In the genomic region with DNA sequence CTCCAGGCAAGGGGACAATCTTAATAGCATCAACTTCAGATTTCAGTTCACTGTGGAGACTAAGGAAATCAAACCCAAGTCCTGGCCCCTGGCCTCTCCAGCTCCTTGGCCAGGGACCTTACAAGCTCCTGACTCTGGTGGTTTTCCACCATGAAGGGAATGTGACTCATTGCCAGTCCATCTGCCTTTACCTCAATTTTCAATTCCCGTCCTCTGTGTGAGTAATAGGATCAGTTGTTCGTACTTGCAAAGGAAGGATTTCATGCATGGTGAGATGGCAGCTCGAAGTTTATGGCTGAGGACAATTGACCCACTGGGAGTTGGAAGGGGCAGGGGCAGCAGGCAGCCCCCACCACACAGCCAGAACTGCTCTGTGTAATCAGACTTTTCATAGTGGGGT, we compare ENCODE assay signal across 16 cellular contexts. TPM values are rescaled to one million over a fixed set of nuclear protein-coding genes. Genes with fewer than 3 reads are reported as not detected.
DNase-seq lines count a peak whose midpoint lies in the region; FAIRE-seq and TF ChIP-seq lines count a peak whose summit lies in the region.
"Had no signal": no experiment of that assay in that cellular context is flagged by ENCODE, and none has a peak within 500 bp of the region (broad histone marks: within the 10 kb centered on the region; RNA-seq: fewer than 3 reads in every experiment).

No MANE protein-coding gene starts in this region.

- H3K79me2 ChIP-seq in osteoblast (ENCODE audit: insufficient read depth, low read length): no peaks in the 10 kb centered on the region

- H3K9me3 Mint-ChIP-seq in mesothelial cell of epicardium: no peaks in the 10 kb centered on the region
- H3K9me3 Mint-ChIP-seq: activated B cell treated with CpG ODN at 0.5 μM for 24 hours had no signal

- H3K4me1 ChIP-seq in osteoblast (ENCODE audit: insufficient read depth, low read length) (peaks cover 25% of the 10 kb centered on the region), transverse colon (peaks cover 0 to 8% (median 7%) of the 10 kb centered on the region in 4 donors), uterus (no peaks in the 10 kb centered on the region), HAP-1 (no peaks in the 10 kb centered on the region)
- H3K4me1 ChIP-seq: gastrocnemius medialis had no signal

- intact Hi-C loops in transverse colon (cut with DNase I; ENCODE audit: low total_unique reads) (loop anchor here (1.0 kb wide), 1 partner anchor 28 kb away; no protein-coding TSS in a partner anchor), uterus (cut with DNase I; ENCODE audit: low total_unique reads) (no loop called here)

- H3K4me3 Mint-ChIP-seq in mesothelial cell of epicardium: no peak overlapping the region
- H3K4me3 Mint-ChIP-seq: activated B cell treated with CpG ODN at 0.5 μM for 24 hours had no signal

- H3K36me3 Mint-ChIP-seq in mesothelial cell of epicardium: no peaks in the 10 kb centered on the region

- no peak overlapping the region for H3K27ac Mint-ChIP-seq in mesothelial cell of epicardium
- H3K27ac Mint-ChIP-seq: activated B cell treated with CpG ODN at 0.5 μM for 24 hours had no signal

- DNase-seq in Caki2 (ENCODE audit: low read depth) (peak; percentile 3), RCC 7860 (ENCODE audit: low spot score) (peak; percentile 78), fibroblast of gingiva (ENCODE audit: low read depth) (peak; percentile 87), osteoblast (ENCODE audit: insufficient read length, low spot score, missing footprints) (peak; percentile 39), transverse colon (no peak), uterus (no peak), mesothelial cell of epicardium (ENCODE audit: low spot score in 2 of 2, unreplicated experiment in 2 of 2) (no peak), HAP-1 (ENCODE audit: low spot score in 2 of 2) (no peak)
- DNase-seq: activated B cell treated with CpG ODN at 0.5 μM for 24 hours, dermis blood vessel endothelial cell, DMS79 treated with DMSO at 0.1 percent for 48 hours, gastrocnemius medialis, NCI-H1048 had no signal

- TF ChIP-seq CTCF in osteoblast (IDR thresholded peaks at IDR 0.05; ENCODE audit: extremely low read depth, low read depth, low read length) (no peak), transverse colon (IDR thresholded peaks at IDR 0.05) (no peak), uterus (IDR thresholded peaks at IDR 0.05) (no peak), mesothelial cell of epicardium (IDR thresholded peaks at IDR 0.05; ENCODE audit: unreplicated experiment) (no peak)

- peak overlapping the region; percentile 36 for H3K4me2 ChIP-seq in osteoblast (ENCODE audit: insufficient read depth, low read length)

- peak overlapping the region; percentile 74 for H2AFZ ChIP-seq in osteoblast (ENCODE audit: low read length)

- H3K9me3 ChIP-seq in osteoblast (ENCODE audit: low read depth, low read length) (no peaks in the 10 kb centered on the region), transverse colon (no peaks in the 10 kb centered on the region), uterus (no peaks in the 10 kb centered on the region), HAP-1 (no peaks in the 10 kb centered on the region)
- H3K9me3 ChIP-seq: gastrocnemius medialis had no signal

- TF ChIP-seq POLR2A in transverse colon (IDR thresholded peaks at IDR 0.05) (no peak), uterus (IDR thresholded peaks at IDR 0.05) (no peak)

- no peaks in the 10 kb centered on the region for H3K27me3 ChIP-seq in osteoblast (ENCODE audit: insufficient read depth, low read length)
- H3K27me3 ChIP-seq in transverse colon: no peaks in the 10 kb centered on the region
- H3K27me3 ChIP-seq in uterus: no peaks in the 10 kb centered on the region
- H3K27me3 ChIP-seq in HAP-1 (ENCODE audit: low read depth): no peaks in the 10 kb centered on the region
- H3K27me3 ChIP-seq: gastrocnemius medialis had no signal

- no peak for TF ChIP-seq EP300 in transverse colon (IDR thresholded peaks at IDR 0.05; ENCODE audit: low read depth)

- no peaks in the 10 kb centered on the region for H3K36me3 ChIP-seq in osteoblast (ENCODE audit: insufficient read depth, low read length)
- H3K36me3 ChIP-seq in transverse colon: no peaks in the 10 kb centered on the region
- no peaks in the 10 kb centered on the region for H3K36me3 ChIP-seq in uterus
- no peaks in the 10 kb centered on the region for H3K36me3 ChIP-seq in HAP-1 (replicated peaks)
- H3K36me3 ChIP-seq: gastrocnemius medialis had no signal

- peak; percentile 89 for FAIRE-seq in RCC 7860 (lab: Jason Lieb, UNC)
- FAIRE-seq: GM12892 had no signal

- H3K27me3 Mint-ChIP-seq in mesothelial cell of epicardium (ENCODE audit: low read depth): peaks cover 20% of the 10 kb centered on the region
- H3K27me3 Mint-ChIP-seq: activated B cell treated with CpG ODN at 0.5 μM for 24 hours had no signal

- in situ Hi-C loops in Caki2 (cut with HindIII; ENCODE audit: low pct_unique_long_range_greater_than_20kb, low sequenced_read_pairs): no loop called here
- in situ Hi-C loops in transverse colon (cut with MboI; ENCODE audit: low pct_ligation_motif_present in 1 of 4, low pct_unique_long_range_greater_than_20kb in 1 of 4, low sequenced_read_pairs in 3 of 4): no loop called here
- in situ Hi-C loops in HAP-1 (cut with MboI; ENCODE audit: low sequenced_read_pairs): no loop called here

- WGBS in transverse colon (ENCODE audit: low coverage in 1 of 2), 2 donors: 81% methylated on average over 3 of the region's 3 CpGs; no CpG with 5 or more reads in 1 of the 2 donors

- H3K4me3 ChIP-seq in osteoblast (ENCODE audit: insufficient read depth, low read length): no peak overlapping the region
- no peak overlapping the region for H3K4me3 ChIP-seq in transverse colon
- no peak overlapping the region for H3K4me3 ChIP-seq in uterus
- no peak overlapping the region for H3K4me3 ChIP-seq in HAP-1
- H3K4me3 ChIP-seq: gastrocnemius medialis had no signal

- no peaks in the 10 kb centered on the region for H4K20me1 ChIP-seq in osteoblast (ENCODE audit: insufficient read depth, low read length)

- H3K27ac ChIP-seq in osteoblast (ENCODE audit: low read depth, low read length) (peak overlapping the region; percentile 45), transverse colon (no peak overlapping the region), uterus (no peak overlapping the region)
- H3K27ac ChIP-seq: C4-2B, gastrocnemius medialis had no signal

- H3K4me1 Mint-ChIP-seq in mesothelial cell of epicardium: peaks cover 3% of the 10 kb centered on the region
- H3K4me1 Mint-ChIP-seq: activated B cell treated with CpG ODN at 0.5 μM for 24 hours had no signal

RNA-seq across cellular contexts. Expression of a gene that starts 42.5 kb away (rescaled TPM):
- total RNA-seq in Caki2 (2014; rRNA removed; shearing (Covaris generic); ENCODE audit: low replicate concordance): not detected in 2 replicates
- total RNA-seq in osteoblast (0.72 and 1.8 TPM in 2 replicates), transverse colon (1 to 10 TPM in 3 of 4 donors, under 1 TPM in 1; 0.60 to 1.9 (median 1.3) TPM), uterus (1 to 10 TPM in 1 of 4 donors, under 1 TPM in 1, not detected in 2; 0.24 to 2.6 TPM), mesothelial cell of epicardium (not detected in 3 replicates)
- total RNA-seq: activated B cell treated with CpG ODN at 0.5 μM for 24 hours, dermis blood vessel endothelial cell, gastrocnemius medialis, OCI-LY7 had no signal

Comparison
In these comparisons a context has a peak if more than half of its experiments do, and no peak if none do; other contexts are left out.
1. DNase-seq: peak in Caki2 (single experiment), RCC 7860 (single experiment), fibroblast of gingiva (single experiment) and osteoblast (single experiment); none in transverse colon (single experiment), uterus (0 of 2), mesothelial cell of epicardium (0 of 2) and HAP-1 (0 of 2).